8 cellular contexts compared by ENCODE assay signal in genomic region chr13:41222259-41222852, GRCh38. TPM values are rescaled to one million over a fixed set of nuclear protein-coding genes. Genes with fewer than 3 reads are reported as not detected.
DNase-seq lines count a peak whose midpoint lies in the region; ATAC-seq and TF ChIP-seq lines count a peak whose summit lies in the region.

No MANE protein-coding gene starts in this region.

- H3K36me3 ChIP-seq in PC-9 (ENCODE audit: low read depth): no peaks in the 10 kb centered on the region
- H3K36me3 ChIP-seq in parathyroid adenoma (ENCODE audit: control insufficient read depth, insufficient read depth, low read length): no peaks in the 10 kb centered on the region

- H3K4me2 ChIP-seq in PC-9: no peak overlapping the region
- H3K4me2 ChIP-seq in parathyroid adenoma (ENCODE audit: low read length): no peak overlapping the region

- H2AFZ ChIP-seq in PC-9 (no peak overlapping the region), parathyroid adenoma (no peak overlapping the region)

- no peaks in the 10 kb centered on the region for H4K20me1 ChIP-seq in PC-9 (ENCODE audit: insufficient read depth)

- H3K9me3 ChIP-seq in PC-9 (ENCODE audit: insufficient read depth, low read depth): no peaks in the 10 kb centered on the region
- no peaks in the 10 kb centered on the region for H3K9me3 ChIP-seq in parathyroid adenoma (ENCODE audit: control insufficient read depth, low read length)

- no TSS peak for BruUV-seq in PC-9 (replicated peaks; lab: Mats Ljungman, UMichigan)

- peak; percentile 77 for TF ChIP-seq CTCF in PC-9 (conservative IDR thresholded peaks at IDR 0.05)
- TF ChIP-seq CTCF in parathyroid adenoma (IDR thresholded peaks at IDR 0.05): peak; percentile 53

- no peaks in the 10 kb centered on the region for H3K9me3 Mint-ChIP-seq in activated T-helper 17 cell treated with anti-CD3 and anti-CD28 coated beads, Interleukin-2, amount 50 U/mL, for 72 hours

- H3K36me3 Mint-ChIP-seq in activated T-helper 17 cell treated with anti-CD3 and anti-CD28 coated beads, Interleukin-2, amount 50 U/mL, for 72 hours (ENCODE audit: low read depth): peaks cover 85% of the 10 kb centered on the region

- H3K27ac ChIP-seq in PC-9 (no peak overlapping the region), parathyroid adenoma (no peak overlapping the region)

- POLR2A ChIA-PET in PC-9 (lab: Charles Lee; ENCODE audit: unreplicated experiment): no interaction called here

- H3K4me3 ChIP-seq in PC-9: no peak overlapping the region
- no peak overlapping the region for H3K4me3 ChIP-seq in parathyroid adenoma (ENCODE audit: low read depth, low read length)

- intact Hi-C loops in PC-9 (cut with micrococcal nuclease; ENCODE audit: unreplicated experiment): loop anchor here (2.0 kb wide), 1 partner anchor 148 kb away; no protein-coding TSS in a partner anchor

- peak; percentile 65 for ATAC-seq in GM18517 (IDR thresholded peaks at IDR 0.05; ENCODE audit: unreplicated experiment)
- peak; percentile 83 for ATAC-seq in HG03460 (IDR thresholded peaks at IDR 0.05; ENCODE audit: unreplicated experiment)
- peak; percentile 83 for ATAC-seq in activated T-helper 17 cell treated with anti-CD3 and anti-CD28 coated beads, Interleukin-2, amount 50 U/mL, for 72 hours (replicated peaks)

- CTCF ChIA-PET in PC-9 (lab: Charles Lee): no interaction called here

- no peaks in the 10 kb centered on the region for H3K79me2 ChIP-seq in PC-9 (ENCODE audit: low read depth)
- no peaks in the 10 kb centered on the region for H3K79me2 ChIP-seq in parathyroid adenoma

- H3K9me2 ChIP-seq in PC-9 (ENCODE audit: insufficient read depth): no peaks in the 10 kb centered on the region

- no peaks in the 10 kb centered on the region for H3K4me1 ChIP-seq in PC-9 (replicated peaks; ENCODE audit: insufficient read depth)
- H3K4me1 ChIP-seq in parathyroid adenoma: no peaks in the 10 kb centered on the region

- H3K27me3 Mint-ChIP-seq in activated T-helper 17 cell treated with anti-CD3 and anti-CD28 coated beads, Interleukin-2, amount 50 U/mL, for 72 hours: no peaks in the 10 kb centered on the region

- no peak overlapping the region for H3K9ac ChIP-seq in parathyroid adenoma

- no peaks in the 10 kb centered on the region for H3F3A ChIP-seq in PC-9 (ENCODE audit: insufficient read depth, low read depth)

- H3K27me3 ChIP-seq in PC-9 (ENCODE audit: insufficient read depth, low read depth) (no peaks in the 10 kb centered on the region), parathyroid adenoma (ENCODE audit: control insufficient read depth, insufficient read depth, low read length) (no peaks in the 10 kb centered on the region)

- H3K4me1 Mint-ChIP-seq in activated T-helper 17 cell treated with anti-CD3 and anti-CD28 coated beads, Interleukin-2, amount 50 U/mL, for 72 hours: no peaks in the 10 kb centered on the region

- peak; percentile 58 for DNase-seq in Ammon's horn (ENCODE audit: low spot score)
- peak; percentile 14 to 37 for DNase-seq in PC-9
- DNase-seq in foreskin melanocyte: peak; percentile 49
- no peak for DNase-seq in NCI-H128 (lab: John Stamatoyannopoulos, UW; ENCODE audit: unreplicated experiment)

- no peak overlapping the region for H3K4me3 Mint-ChIP-seq in activated T-helper 17 cell treated with anti-CD3 and anti-CD28 coated beads, Interleukin-2, amount 50 U/mL, for 72 hours

- no peak overlapping the region for H3K27ac Mint-ChIP-seq in activated T-helper 17 cell treated with anti-CD3 and anti-CD28 coated beads, Interleukin-2, amount 50 U/mL, for 72 hours

RNA-seq across cellular contexts. Expression of gene KBTBD7, which starts 28.0 kb away (rescaled TPM):
- total RNA-seq in PC-9 (2021): 3.9 and 4.1 TPM in 2 replicates
- total RNA-seq in activated T-helper 17 cell treated with anti-CD3 and anti-CD28 coated beads, Interleukin-2, amount 50 U/mL, for 72 hours: 1 to 10 TPM; 4.7 to 5.8 TPM

RNA-seq across cellular contexts. Expression of gene MTRF1, which starts 41.0 kb away (rescaled TPM):
- 8.2 and 15.8 TPM in 2 replicates for total RNA-seq in PC-9 (2021)
- total RNA-seq in activated T-helper 17 cell treated with anti-CD3 and anti-CD28 coated beads, Interleukin-2, amount 50 U/mL, for 72 hours: 10 to 100 TPM; 32.5 to 39.4 TPM
